ENCODE assay signal across 8 cellular contexts in the genomic region with DNA sequence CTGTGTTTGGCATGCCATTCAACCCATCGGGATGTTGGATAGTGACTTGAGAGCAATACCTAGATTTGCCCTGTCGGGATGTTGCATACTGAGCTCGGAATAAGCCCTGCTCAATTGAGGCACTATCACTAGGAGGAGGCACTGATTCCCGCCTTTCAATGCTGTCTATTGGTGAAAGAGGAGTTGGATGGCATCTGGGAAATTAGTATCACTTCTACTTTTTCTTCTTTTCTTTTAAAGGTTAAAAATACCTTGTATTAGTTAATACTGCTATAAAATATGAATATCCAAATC. TPM values are rescaled to one million over a fixed set of nuclear protein-coding genes. Genes with fewer than 3 reads are reported as not detected.
A peak's percentile ranks its signal among the peaks of the same experiment; 100 is the strongest.
DNase-seq lines count a peak whose midpoint lies in the region; ATAC-seq and TF ChIP-seq lines count a peak whose summit lies in the region.
"Not testable (repeated sequence)": the region's sequence is repeated elsewhere in the genome, so short reads cannot be mapped to it uniquely, and the experiment has no call there.

No MANE protein-coding gene starts in this region.

- not testable (repeated sequence) for H3K9me3 Mint-ChIP-seq in WTC11; activated naive CD8-positive, alpha-beta T cell (ENCODE audit: low read depth)

- intact Hi-C loops in colonic mucosa (cut with DNase I); left ventricle myocardium inferior (cut with micrococcal nuclease); right lobe of liver (cut with DNase I); psoas muscle (cut with DNase I): not testable (repeated sequence)

- H3K9me3 ChIP-seq in colonic mucosa; left ventricle myocardium inferior (replicated peaks); right lobe of liver; psoas muscle: not testable (repeated sequence)

- not testable (repeated sequence) for H3K27ac ChIP-seq in colonic mucosa; left ventricle myocardium inferior (replicated peaks); right lobe of liver; psoas muscle

- H3K27me3 Mint-ChIP-seq in WTC11 (ENCODE audit: low read depth); activated naive CD8-positive, alpha-beta T cell: not testable (repeated sequence)

- DNase-seq in Ammon's horn (ENCODE audit: low spot score) (peak; percentile 5), H7 (peak; percentile 13)
- DNase-seq in WTC11 (ENCODE audit: low spot score); colonic mucosa; left ventricle myocardium inferior; right lobe of liver; psoas muscle: not testable (repeated sequence)

- H3K9ac ChIP-seq in colonic mucosa (ENCODE audit: low read depth in 2 of 2, low read length in 2 of 2): peak overlapping the region in 1 of 2 donors; percentile 24

- POLR2A ChIA-PET in WTC11 (lab: Charles Lee): not testable (repeated sequence)

- not testable (repeated sequence) for H3K4me3 ChIP-seq in H7 (ENCODE audit: insufficient read depth, low read depth, low read length)
- H3K4me3 ChIP-seq in colonic mucosa (peak overlapping the region; percentile 5), left ventricle myocardium inferior (peak overlapping the region; percentile 29), right lobe of liver (peak overlapping the region in 2 of 3 donors; percentile 35 to 40), psoas muscle (peak overlapping the region; percentile 22)

- not testable (repeated sequence) for H3K27ac Mint-ChIP-seq in WTC11; activated naive CD8-positive, alpha-beta T cell

- not testable (repeated sequence) for H3K36me3 ChIP-seq in H7 (replicated peaks; ENCODE audit: control insufficient read depth, insufficient read depth, low read length); colonic mucosa; left ventricle myocardium inferior; right lobe of liver; psoas muscle (ENCODE audit: insufficient read depth in 1 of 2, low read depth in 1 of 2)

- H3K4me1 Mint-ChIP-seq in WTC11; activated naive CD8-positive, alpha-beta T cell (ENCODE audit: low read depth): not testable (repeated sequence)

- ATAC-seq in WTC11 (peak; percentile 73), right lobe of liver (peak in 3 of 4 donors; percentile 28 to 83 (median 81))
- ATAC-seq in psoas muscle: not testable (repeated sequence)

- not testable (repeated sequence) for TF ChIP-seq POLR2A in right lobe of liver (IDR thresholded peaks at IDR 0.05)

- H3K36me3 Mint-ChIP-seq in WTC11; activated naive CD8-positive, alpha-beta T cell: not testable (repeated sequence)

- not testable (repeated sequence) for H3K4me1 ChIP-seq in colonic mucosa, left ventricle myocardium inferior, right lobe of liver, psoas muscle

- H3K27me3 ChIP-seq in H7 (ENCODE audit: control insufficient read depth, insufficient read depth, low read length); colonic mucosa; right lobe of liver; psoas muscle (ENCODE audit: insufficient read depth in 3 of 3, low read length in 2 of 3): not testable (repeated sequence)
- H3K27me3 ChIP-seq in left ventricle myocardium inferior (ENCODE audit: low read depth): peaks cover 25% of the 10 kb centered on the region

- TF ChIP-seq CTCF in WTC11 (IDR thresholded peaks at IDR 0.05); colonic mucosa (IDR thresholded peaks at IDR 0.05); left ventricle myocardium inferior (IDR thresholded peaks at IDR 0.05; ENCODE audit: borderline replicate concordance); right lobe of liver (IDR thresholded peaks at IDR 0.05); psoas muscle (IDR thresholded peaks at IDR 0.05): not testable (repeated sequence)

- CTCF ChIA-PET in WTC11 (lab: Charles Lee): not testable (repeated sequence)

- WGBS in right lobe of liver (ENCODE audit: insufficient coverage, low coverage, low lambda C conversion rate, missing lambda C conversion rate): 58% methylated on average over 4 of the region's 4 CpGs
- WGBS in psoas muscle, 3 donors: 49 to 62% (median 51%) methylated on average over 4 of the region's 4 CpGs

- not testable (repeated sequence) for H3K4me3 Mint-ChIP-seq in WTC11
- peak overlapping the region; percentile 64 for H3K4me3 Mint-ChIP-seq in activated naive CD8-positive, alpha-beta T cell

RNA-seq across cellular contexts. Expression of gene NUTM2D, which starts 50.7 kb away (rescaled TPM):
- 1.4 and 3.4 TPM in 2 replicates for total RNA-seq in H7 (2014; rRNA removed; shearing (Covaris generic))
- total RNA-seq in WTC11 (2021) (1.0 to 1.6 TPM (median 1.2 TPM) in 3 replicates), colonic mucosa (1 to 10 TPM; 1.8 to 3.3 TPM), left ventricle myocardium inferior (6.0 TPM), right lobe of liver (1 to 10 TPM; 1.4 to 3.6 (median 1.9) TPM), psoas muscle (1 to 10 TPM; 1.4 to 9.2 (median 2.5) TPM)
- 1 to 10 TPM in 1 of 3 donors, under 1 TPM in 2; 0.68 to 4.0 (median 0.87) TPM for polyA plus RNA-seq in psoas muscle
